ENCODE assay signal across 8 cellular contexts in the genomic region with DNA sequence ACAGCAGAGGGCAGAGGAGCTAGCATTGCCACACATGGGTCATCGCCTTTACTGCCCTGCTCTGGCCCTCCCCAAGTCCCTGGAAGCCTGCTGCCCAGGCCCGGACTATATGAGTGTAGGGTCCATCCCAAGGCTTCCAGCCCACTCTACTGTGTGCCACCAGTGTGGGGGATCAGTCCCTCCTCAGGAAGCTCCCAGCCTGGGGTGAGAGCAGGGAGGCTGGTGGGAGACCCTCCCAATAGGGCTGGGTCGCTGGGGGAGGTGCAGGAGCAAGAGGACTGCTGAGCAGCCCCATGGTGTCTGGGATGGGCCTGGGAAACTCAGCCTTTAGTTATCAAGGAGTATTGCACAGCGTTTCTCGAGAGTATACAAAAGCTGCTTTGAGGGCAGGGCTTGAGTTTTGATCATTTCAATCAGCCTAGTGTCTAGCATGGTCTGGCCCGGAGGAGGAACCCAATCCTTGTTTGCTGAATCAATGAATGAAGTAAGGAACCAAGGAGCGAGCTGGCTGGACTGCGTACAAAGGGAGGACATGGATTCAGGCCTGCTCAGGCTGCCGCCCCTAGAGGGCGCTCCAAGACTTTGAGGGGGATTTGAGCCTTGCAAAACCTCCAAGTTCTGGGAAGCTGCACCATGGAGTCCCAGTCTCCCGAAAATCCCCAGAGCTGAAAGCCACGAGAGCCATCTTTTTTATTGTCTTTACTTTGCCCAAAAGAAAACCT.
DNase-seq lines count a peak whose midpoint lies in the region; ATAC-seq, FAIRE-seq and TF ChIP-seq lines count a peak whose summit lies in the region.

No MANE protein-coding gene starts in this region.

- H3K79me1 ChIP-seq in IMR-90 (ENCODE audit: low read depth in 1 of 2, low read length in 2 of 2): peaks cover 9 to 38% of the 10 kb centered on the region in 2 experiments

- peaks cover 13% of the 10 kb centered on the region for H3K4me1 Mint-ChIP-seq in activated T-helper 2 cell treated with anti-CD3 and anti-CD28 coated beads, Interferon-gamma antibody, Interleukin-2, Interleukin-4, amounts not matched to agents 10 μg/mL and 5 μg/mL and 100 μg/mL, durations not matched to agents 14 hours and 24 hours and 36 hours (ENCODE audit: low read depth)

- peak; percentile 73 for DNase-seq in DMS 273 treated with DMSO at 0.1 percent for 48 hours (lab: John Stamatoyannopoulos, UW)
- DNase-seq in IMR-90: peak; percentile 94
- DNase-seq in activated T-helper 2 cell treated with anti-CD3 and anti-CD28 coated beads, Interferon-gamma antibody, Interleukin-2, Interleukin-4, amounts not matched to agents 10 μg/mL and 5 μg/mL and 100 μg/mL, durations not matched to agents 14 hours and 24 hours and 36 hours (ENCODE audit: low spot score): peak; percentile 23
- DNase-seq in foreskin melanocyte: peak; percentile 91
- peak; percentile 65 for DNase-seq in occipital lobe (lab: John Stamatoyannopoulos, UW)
- DNase-seq in urothelium cell line (ENCODE audit: low spot score): peak; percentile 82

- BruUV-seq in IMR-90 (replicated peaks; lab: Mats Ljungman, UMichigan): no TSS peak

- no peak overlapping the region for H3K27ac Mint-ChIP-seq in activated T-helper 2 cell treated with anti-CD3 and anti-CD28 coated beads, Interferon-gamma antibody, Interleukin-2, Interleukin-4, amounts not matched to agents 10 μg/mL and 5 μg/mL and 100 μg/mL, durations not matched to agents 14 hours and 24 hours and 36 hours

- peak overlapping the region; percentile 99 for H2AK9ac ChIP-seq in IMR-90 (replicated peaks; ENCODE audit: low read depth, low read length, poor library complexity)

- H3K9me1 ChIP-seq in IMR-90 (ENCODE audit: insufficient read depth, low read length): peaks cover 20% of the 10 kb centered on the region

- H3K27ac ChIP-seq in IMR-90 (ENCODE audit: insufficient read depth, low read length) (peak overlapping the region; percentile 97), OCI-LY1 (ENCODE audit: low read depth, low read length, poor library complexity, severe bottlenecking) (no peak overlapping the region)

- H3K9me2 ChIP-seq in OCI-LY1 (ENCODE audit: low read depth, low read length): no peaks in the 10 kb centered on the region

- no peaks in the 10 kb centered on the region for H3F3A ChIP-seq in OCI-LY1 (ENCODE audit: insufficient read depth, low read length)

- intact Hi-C loops in IMR-90 (cut with micrococcal nuclease): loop anchor here (1.0 to 5.0 kb wide), 12 partner anchors 31 to 674 kb away; partner anchors contain the start of genes PARVA and TEAD1
- intact Hi-C loops in activated T-helper 2 cell treated with anti-CD3 and anti-CD28 coated beads, Interferon-gamma antibody, Interleukin-2, Interleukin-4, amounts not matched to agents 10 μg/mL and 5 μg/mL and 100 μg/mL, durations not matched to agents 14 hours and 24 hours and 36 hours (cut with micrococcal nuclease): loop anchor here (10.0 kb wide), 1 partner anchor 354 kb away; no protein-coding TSS in a partner anchor

- H3K9me3 ChIP-seq in IMR-90 (ENCODE audit: control insufficient read depth, insufficient read depth, low read length) (no peaks in the 10 kb centered on the region), OCI-LY1 (ENCODE audit: low read length) (no peaks in the 10 kb centered on the region)

- POLR2A ChIA-PET in IMR-90 (lab: Charles Lee; ENCODE audit: unreplicated experiment): interaction anchor here (0.8 to 1.6 kb wide), 3 partner anchors 31 to 89 kb away, joined by 3 to 9 read pairs (median 3); partner anchors contain the start of gene PARVA

- H2AFZ ChIP-seq in IMR-90 (replicated peaks; ENCODE audit: low read length, poor library complexity): peak overlapping the region; percentile 88
- H2AFZ ChIP-seq in OCI-LY1 (ENCODE audit: low read length): no peak overlapping the region

- peak overlapping the region; percentile 87 for H3K23ac ChIP-seq in IMR-90 (ENCODE audit: low read depth, low read length)

- peak overlapping the region; percentile 100 for H3K4ac ChIP-seq in IMR-90 (ENCODE audit: low read depth, low read length)

- H4K8ac ChIP-seq in IMR-90 (ENCODE audit: low read depth in 2 of 2, low read length in 2 of 2): peak overlapping the region; percentile 99 to 100

- H3K4me3 Mint-ChIP-seq in activated T-helper 2 cell treated with anti-CD3 and anti-CD28 coated beads, Interferon-gamma antibody, Interleukin-2, Interleukin-4, amounts not matched to agents 10 μg/mL and 5 μg/mL and 100 μg/mL, durations not matched to agents 14 hours and 24 hours and 36 hours (ENCODE audit: low read depth): no peak overlapping the region

- H2BK15ac ChIP-seq in IMR-90 (ENCODE audit: low read depth, low read length): peak overlapping the region; percentile 89; the same call in 2 of the 3 replicates

- peak overlapping the region; percentile 11 for H3K4me2 ChIP-seq in IMR-90 (ENCODE audit: low read depth, low read length)
- H3K4me2 ChIP-seq in OCI-LY1 (ENCODE audit: low read length): no peak overlapping the region

- no peaks in the 10 kb centered on the region for H3K36me3 Mint-ChIP-seq in activated T-helper 2 cell treated with anti-CD3 and anti-CD28 coated beads, Interferon-gamma antibody, Interleukin-2, Interleukin-4, amounts not matched to agents 10 μg/mL and 5 μg/mL and 100 μg/mL, durations not matched to agents 14 hours and 24 hours and 36 hours (ENCODE audit: low read depth)

- WGBS in IMR-90 (ENCODE audit: extremely low coverage in 2 of 2, insufficient read length in 1 of 2), 2 experiments: 20% methylated on average over 6 of the region's 12 CpGs; no CpG with 5 or more reads in 1 of the 2 experiments

- dilution Hi-C loops in IMR-90 (cut with HindIII; ENCODE audit: low sequenced_read_pairs, unreplicated experiment): no loop called here

- TF ChIP-seq CTCF in IMR-90 (conservative IDR thresholded peaks at IDR 0.05; ENCODE audit: low read depth, low read length) (peak; percentile 99), OCI-LY1 (IDR thresholded peaks at IDR 0.05; ENCODE audit: low read length) (peak; percentile 82)

- H3K14ac ChIP-seq in IMR-90 (replicated peaks; ENCODE audit: low read depth, low read length): peak overlapping the region; percentile 93

- H4K91ac ChIP-seq in IMR-90 (ENCODE audit: insufficient read depth, low read depth, low read length): peak overlapping the region; percentile 100

- H3K27me3 Mint-ChIP-seq in activated T-helper 2 cell treated with anti-CD3 and anti-CD28 coated beads, Interferon-gamma antibody, Interleukin-2, Interleukin-4, amounts not matched to agents 10 μg/mL and 5 μg/mL and 100 μg/mL, durations not matched to agents 14 hours and 24 hours and 36 hours (ENCODE audit: low read depth): no peaks in the 10 kb centered on the region

- H2AK5ac ChIP-seq in IMR-90 (ENCODE audit: low read depth, low read length): peak overlapping the region; percentile 98

- peak overlapping the region; percentile 100 for H2BK20ac ChIP-seq in IMR-90 (ENCODE audit: low read depth, low read length)

- peaks cover 3% of the 10 kb centered on the region; the same call in 1 of the 2 replicates for H4K20me1 ChIP-seq in IMR-90 (ENCODE audit: insufficient read depth, low read length)
- H4K20me1 ChIP-seq in OCI-LY1 (ENCODE audit: insufficient read depth, low read length): no peaks in the 10 kb centered on the region

- H3K9ac ChIP-seq in IMR-90 (ENCODE audit: low read depth, low read length) (peak overlapping the region; percentile 46), OCI-LY1 (ENCODE audit: low read length) (no peak overlapping the region)

- peak overlapping the region; percentile 90 for H4K5ac ChIP-seq in IMR-90 (ENCODE audit: low read depth, low read length)

- ATAC-seq in IMR-90 (ENCODE audit: low read depth) (peak; percentile 21), HG03565 (IDR thresholded peaks at IDR 0.05; ENCODE audit: unreplicated experiment) (no peak)

- no peak for FAIRE-seq in urothelium cell line (lab: Jason Lieb, UNC)

- H3K4me1 ChIP-seq in IMR-90 (ENCODE audit: control insufficient read depth, insufficient read depth, low read length) (peaks cover 34% of the 10 kb centered on the region), OCI-LY1 (ENCODE audit: insufficient read depth, low read length, severe bottlenecking) (no peaks in the 10 kb centered on the region)

- H2BK5ac ChIP-seq in IMR-90 (ENCODE audit: low read depth, low read length, poor library complexity, severe bottlenecking): peak overlapping the region; percentile 100

- TF ChIP-seq POLR2A in IMR-90 (IDR thresholded peaks at IDR 0.05; ENCODE audit: low read depth, low read length): no peak

- CTCF ChIA-PET in IMR-90 (lab: Yijun Ruan, JAX): interaction anchor here (0.6 to 2.8 kb wide), 19 partner anchors 9 to 1050 kb away, joined by 3 to 19 read pairs (median 4); no protein-coding TSS in a partner anchor

- H3K9me3 Mint-ChIP-seq in activated T-helper 2 cell treated with anti-CD3 and anti-CD28 coated beads, Interferon-gamma antibody, Interleukin-2, Interleukin-4, amounts not matched to agents 10 μg/mL and 5 μg/mL and 100 μg/mL, durations not matched to agents 14 hours and 24 hours and 36 hours: no peaks in the 10 kb centered on the region

- H2BK120ac ChIP-seq in IMR-90 (ENCODE audit: low read depth, low read length): peak overlapping the region; percentile 100

- H3K4me3 ChIP-seq in IMR-90 (ENCODE audit: insufficient read depth, low read depth, low read length) (no peak overlapping the region), OCI-LY1 (ENCODE audit: low read depth, low read length, poor library complexity, severe bottlenecking) (no peak overlapping the region)

- no peaks in the 10 kb centered on the region for H3K79me2 ChIP-seq in OCI-LY1 (ENCODE audit: insufficient read depth, low read length)

- peak; percentile 98 for TF ChIP-seq RAD21 in IMR-90 (IDR thresholded peaks at IDR 0.05; ENCODE audit: low read length)

- H3K27me3 ChIP-seq in IMR-90 (ENCODE audit: control insufficient read depth, insufficient read depth, low read length): no peaks in the 10 kb centered on the region
- no peaks in the 10 kb centered on the region for H3K27me3 ChIP-seq in OCI-LY1 (ENCODE audit: insufficient read depth, low read length)

- in situ Hi-C loops in IMR-90 (cut with MboI; ENCODE audit: low sequenced_read_pairs): loop anchor here (25.0 kb wide), 1 partner anchor 1251 kb away; no protein-coding TSS in a partner anchor

- no peaks in the 10 kb centered on the region for H3K36me3 ChIP-seq in IMR-90 (ENCODE audit: control insufficient read depth, insufficient read depth, low read length)
- H3K36me3 ChIP-seq in OCI-LY1 (ENCODE audit: insufficient read depth, low read length): no peaks in the 10 kb centered on the region

- H3K18ac ChIP-seq in IMR-90 (ENCODE audit: low read depth, low read length): peak overlapping the region; percentile 89

- H3K56ac ChIP-seq in IMR-90 (ENCODE audit: extremely low read depth, insufficient read depth, low read length): peak overlapping the region; percentile 97

TF ChIP-seq in IMR-90, 13 proteins besides CTCF, POLR2A, EP300 and RAD21 (continues in another document):
- TF ChIP-seq USF2 (IDR thresholded peaks at IDR 0.05; ENCODE audit: low read depth, low read length): no peak

Comparison
In these comparisons a context has a peak if more than half of its experiments do, and no peak if none do; other contexts are left out.
1. DNase-seq: peak in every context shown above with its lines; median percentile 94 in IMR-90; 91 in foreskin melanocyte; 82 in urothelium cell line; 73 in DMS 273 treated with DMSO at 0.1 percent for 48 hours; 65 in occipital lobe; 23 in activated T-helper 2 cell treated with anti-CD3 and anti-CD28 coated beads, Interferon-gamma antibody, Interleukin-2, Interleukin-4, amounts not matched to agents 10 μg/mL and 5 μg/mL and 100 μg/mL, durations not matched to agents 14 hours and 24 hours and 36 hours.